Comparison of ENCODE assay signal across 19 cellular contexts in the genomic region with DNA sequence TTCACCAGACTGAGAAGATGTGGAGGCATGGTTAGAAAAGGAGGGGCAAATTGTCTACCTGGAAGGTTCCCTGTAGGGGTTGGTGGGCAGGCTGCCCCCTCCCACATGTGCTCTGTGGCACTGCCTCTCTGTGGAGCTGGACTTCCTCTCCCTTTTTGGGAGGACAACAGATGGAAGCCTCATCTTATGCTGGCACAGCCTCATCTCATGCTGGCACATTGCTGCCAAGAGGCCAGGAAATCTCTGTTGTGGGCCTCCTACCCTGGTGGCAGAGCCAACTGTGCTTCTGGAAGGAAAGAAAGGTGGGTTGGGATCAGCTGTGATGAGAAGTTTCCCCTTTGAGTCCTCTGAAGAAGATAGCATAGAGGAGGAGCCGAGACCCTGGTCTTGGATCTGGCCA.
"Had no signal": no experiment of that assay in that cellular context is flagged by ENCODE, and none has a peak within 500 bp of the region (broad histone marks: within the 10 kb centered on the region; RNA-seq: fewer than 3 reads in every experiment).

No MANE protein-coding gene starts in this region.

- H3K27ac Mint-ChIP-seq: endodermal cell; memory B cell; natural killer cell treated with Interleukin-12 subunit alpha and Interleukin-12 subunit beta and Interleukin-15 and Interleukin-18, amount 100 ng/mL, for 72 hours; stimulated activated effector memory CD8-positive, alpha-beta T cell treated with anti-CD3 and anti-CD28 coated beads, Interleukin-12 subunit alpha, Interleukin-12 subunit beta, amount 100 ng/mL, for 72 hours had no signal

- H3K36me3 Mint-ChIP-seq: memory B cell; natural killer cell treated with Interleukin-12 subunit alpha and Interleukin-12 subunit beta and Interleukin-15 and Interleukin-18, amount 100 ng/mL, for 72 hours; stimulated activated effector memory CD8-positive, alpha-beta T cell treated with anti-CD3 and anti-CD28 coated beads, Interleukin-12 subunit alpha, Interleukin-12 subunit beta, amount 100 ng/mL, for 72 hours had no signal

- H3K4me3 Mint-ChIP-seq: endodermal cell; memory B cell; natural killer cell treated with Interleukin-12 subunit alpha and Interleukin-12 subunit beta and Interleukin-15 and Interleukin-18, amount 100 ng/mL, for 72 hours; stimulated activated effector memory CD8-positive, alpha-beta T cell treated with anti-CD3 and anti-CD28 coated beads, Interleukin-12 subunit alpha, Interleukin-12 subunit beta, amount 100 ng/mL, for 72 hours had no signal

- ATAC-seq: foreskin keratinocyte; left cardiac atrium; lower lobe of right lung; natural killer cell treated with Interleukin-12 subunit alpha and Interleukin-12 subunit beta and Interleukin-15 and Interleukin-18, amount 100 ng/mL, for 72 hours; psoas muscle; right lobe of liver; stimulated activated effector memory CD8-positive, alpha-beta T cell treated with anti-CD3 and anti-CD28 coated beads, Interleukin-12 subunit alpha, Interleukin-12 subunit beta, amount 100 ng/mL, for 72 hours; stimulated activated naive CD8-positive, alpha-beta T cell treated with anti-CD3 and anti-CD28 coated beads, Interleukin-15, Interleukin-2, amounts not matched to agents 100 U/mL and 50 U/mL, for 24 hours had no signal

- H3K9me3 Mint-ChIP-seq: endodermal cell; memory B cell; natural killer cell treated with Interleukin-12 subunit alpha and Interleukin-12 subunit beta and Interleukin-15 and Interleukin-18, amount 100 ng/mL, for 72 hours; stimulated activated effector memory CD8-positive, alpha-beta T cell treated with anti-CD3 and anti-CD28 coated beads, Interleukin-12 subunit alpha, Interleukin-12 subunit beta, amount 100 ng/mL, for 72 hours had no signal

- DNase-seq: dermis blood vessel endothelial cell; foreskin keratinocyte; kidney; left cardiac atrium; left ventricle myocardium inferior; lower lobe of right lung; midbrain; psoas muscle; retina; right lobe of liver; stimulated activated CD4-positive, alpha-beta T cell treated with anti-CD3 and anti-CD28 coated beads, Interleukin-4, amount 100 ng/mL, for 1 hour; stimulated activated CD8-positive, alpha-beta memory T cell treated with anti-CD3 and anti-CD28 coated beads, Interleukin-4, amount 100 ng/mL, for 48 hours; stimulated activated naive CD8-positive, alpha-beta T cell treated with anti-CD3 and anti-CD28 coated beads, Interleukin-15, Interleukin-2, amounts not matched to agents 100 U/mL and 50 U/mL, for 24 hours; thyroid gland; upper lobe of left lung had no signal

- H3K4me1 Mint-ChIP-seq: stimulated activated effector memory CD8-positive, alpha-beta T cell treated with anti-CD3 and anti-CD28 coated beads, Interleukin-12 subunit alpha, Interleukin-12 subunit beta, amount 100 ng/mL, for 72 hours had no signal
